ENCODE assay signal across 19 cellular contexts in the genomic region with DNA sequence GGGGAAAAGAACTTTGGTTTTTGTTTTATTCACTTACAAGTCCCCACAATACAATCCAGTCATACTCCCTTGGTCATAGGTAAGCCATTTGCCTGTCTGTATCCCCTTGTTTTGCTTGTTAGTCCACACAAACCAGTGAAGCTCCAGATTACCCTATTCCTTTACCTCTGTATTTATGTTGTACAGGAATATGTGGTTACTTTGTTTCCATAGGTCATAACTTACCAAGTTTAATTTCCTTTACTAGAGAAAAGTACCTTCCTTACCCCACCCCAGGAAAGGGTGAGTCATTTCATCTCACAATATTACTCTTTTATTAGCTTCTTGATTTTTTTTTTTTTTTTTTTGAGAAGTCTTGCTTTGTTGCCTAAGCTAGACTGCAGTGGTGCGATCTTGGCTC. TPM values are rescaled to one million over a fixed set of nuclear protein-coding genes. Genes with fewer than 3 reads are reported as not detected.
DNase-seq lines count a peak whose midpoint lies in the region; TF ChIP-seq lines count a peak whose summit lies in the region.
"Had no signal": no experiment of that assay in that cellular context is flagged by ENCODE, and none has a peak within 500 bp of the region (broad histone marks: within the 10 kb centered on the region; RNA-seq: fewer than 3 reads in every experiment).

No MANE protein-coding gene starts in this region.

- no peak for TF ChIP-seq CTCF in OCI-LY3 (IDR thresholded peaks at IDR 0.05; ENCODE audit: low read depth, low read length)
- TF ChIP-seq CTCF in osteocyte (IDR thresholded peaks at IDR 0.05), result no peak
- no peak for TF ChIP-seq CTCF in lower leg skin (IDR thresholded peaks at IDR 0.05)

- H3K27me3 Mint-ChIP-seq in activated CD4-positive, alpha-beta memory T cell treated with anti-CD3 and anti-CD28 coated beads, Interleukin-2, amount 10 ng/mL, durations not matched to agents 7 days and 5 days, result no peaks in the 10 kb centered on the region
- H3K27me3 Mint-ChIP-seq in activated CD4-positive, alpha-beta memory T cell treated with anti-CD3 and anti-CD28 coated beads for 36 hours, result no peaks in the 10 kb centered on the region
- no peaks in the 10 kb centered on the region for H3K27me3 Mint-ChIP-seq in osteocyte (ENCODE audit: unreplicated experiment)
- H3K27me3 Mint-ChIP-seq: memory B cell, type B pancreatic cell had no signal

- peaks cover 41% of the 10 kb centered on the region for H3K36me3 ChIP-seq in OCI-LY3 (replicated peaks; ENCODE audit: low read depth, low read length)

- H3K36me3 Mint-ChIP-seq in activated CD4-positive, alpha-beta memory T cell treated with anti-CD3 and anti-CD28 coated beads, Interleukin-2, amount 10 ng/mL, durations not matched to agents 7 days and 5 days (ENCODE audit: low read depth), result peaks cover 36% of the 10 kb centered on the region
- peaks cover 35% of the 10 kb centered on the region for H3K36me3 Mint-ChIP-seq in activated CD4-positive, alpha-beta memory T cell treated with anti-CD3 and anti-CD28 coated beads for 36 hours
- peaks cover 27% of the 10 kb centered on the region for H3K36me3 Mint-ChIP-seq in osteocyte (ENCODE audit: unreplicated experiment)

- peak overlapping the region; percentile 34 for H3K4me2 ChIP-seq in OCI-LY3 (ENCODE audit: low read length)

- no peak overlapping the region for H3K4me3 Mint-ChIP-seq in activated CD4-positive, alpha-beta memory T cell treated with anti-CD3 and anti-CD28 coated beads, Interleukin-2, amount 10 ng/mL, durations not matched to agents 7 days and 5 days
- H3K4me3 Mint-ChIP-seq in activated CD4-positive, alpha-beta memory T cell treated with anti-CD3 and anti-CD28 coated beads for 36 hours, result no peak overlapping the region
- no peak overlapping the region for H3K4me3 Mint-ChIP-seq in osteocyte (ENCODE audit: unreplicated experiment)
- H3K4me3 Mint-ChIP-seq: memory B cell, type B pancreatic cell, WTC11 had no signal

- H2AFZ ChIP-seq in OCI-LY3 (ENCODE audit: low read depth, low read length), result no peak overlapping the region

- peak overlapping the region; percentile 4 for H3K27ac Mint-ChIP-seq in activated CD4-positive, alpha-beta memory T cell treated with anti-CD3 and anti-CD28 coated beads, Interleukin-2, amount 10 ng/mL, durations not matched to agents 7 days and 5 days
- H3K27ac Mint-ChIP-seq in activated CD4-positive, alpha-beta memory T cell treated with anti-CD3 and anti-CD28 coated beads for 36 hours, result no peak overlapping the region
- H3K27ac Mint-ChIP-seq in osteocyte (ENCODE audit: unreplicated experiment), result peak overlapping the region; percentile 27
- H3K27ac Mint-ChIP-seq: memory B cell, type B pancreatic cell, WTC11 had no signal

- peaks cover 20% of the 10 kb centered on the region for H4K20me1 ChIP-seq in OCI-LY3 (ENCODE audit: insufficient read depth, low read length)

- TF ChIP-seq POLR2A in lower leg skin (IDR thresholded peaks at IDR 0.05), result no peak

- H3K79me2 ChIP-seq in OCI-LY3 (ENCODE audit: low read length), result peaks cover 17% of the 10 kb centered on the region; the same call in 1 of the 2 replicates

- WGBS in lower leg skin, 2 donors, result 57 to 89% methylated on average over 1 of the region's 1 CpG

- DNase-seq in activated CD4-positive, alpha-beta memory T cell treated with anti-CD3 and anti-CD28 coated beads, Interleukin-2, amount 10 ng/mL, durations not matched to agents 7 days and 5 days, result no peak
- DNase-seq in activated CD4-positive, alpha-beta memory T cell treated with anti-CD3 and anti-CD28 coated beads for 36 hours, result no peak
- DNase-seq in dermis blood vessel endothelial cell (peak; percentile 78), osteocyte (ENCODE audit: extremely low spot score, unreplicated experiment) (no peak), lower leg skin (ENCODE audit: low spot score in 2 of 2) (no peak), NCI-H524 (lab: John Stamatoyannopoulos, UW) (no peak), germinal center (ENCODE audit: low spot score) (no peak)
- DNase-seq: Caco-2; effector CD4-positive, alpha-beta T cell; foreskin melanocyte; GDM1; NCI-H187; NCI-H524 treated with DMSO at 0.1 percent for 48 hours; right lobe of liver; stimulated activated CD4-positive, alpha-beta T cell treated with anti-CD3 and anti-CD28 coated beads, Interleukin-4, amount 100 ng/mL, for 1 hour had no signal

- H3K4me3 ChIP-seq in OCI-LY3 (ENCODE audit: low read length), result no peak overlapping the region
- H3K4me3 ChIP-seq in lower leg skin (ENCODE audit: low read depth, poor library complexity, severe bottlenecking), result no peak overlapping the region
- H3K4me3 ChIP-seq: right lobe of liver had no signal

- CTCF ChIA-PET in activated CD4-positive, alpha-beta memory T cell treated with anti-CD3 and anti-CD28 coated beads, Interleukin-2, amount 10 ng/mL, durations not matched to agents 7 days and 5 days (lab: Charles Lee), result interaction anchor here (0.7 to 0.8 kb wide), 2 partner anchors 10 to 31 kb away, joined by 3 read pairs; no protein-coding TSS in a partner anchor
- CTCF ChIA-PET in activated CD4-positive, alpha-beta memory T cell treated with anti-CD3 and anti-CD28 coated beads for 36 hours (lab: Charles Lee), result no interaction called here

- H3K27ac ChIP-seq in OCI-LY3 (ENCODE audit: low read length), result peak overlapping the region; percentile 17
- H3K27ac ChIP-seq: right lobe of liver had no signal

- no peaks in the 10 kb centered on the region for H3K9me3 ChIP-seq in OCI-LY3 (ENCODE audit: insufficient read depth, low read length)
- H3K9me3 ChIP-seq: Caco-2, right lobe of liver had no signal

- no peak overlapping the region for H3K9ac ChIP-seq in OCI-LY3 (ENCODE audit: low read length)

- peaks cover 18% of the 10 kb centered on the region for H3K4me1 ChIP-seq in OCI-LY3 (ENCODE audit: low read length)
- H3K4me1 ChIP-seq: Caco-2 had no signal

- no peaks in the 10 kb centered on the region for H3K27me3 ChIP-seq in OCI-LY3 (ENCODE audit: low read depth, low read length)
- H3K27me3 ChIP-seq: right lobe of liver had no signal

- POLR2A ChIA-PET in activated CD4-positive, alpha-beta memory T cell treated with anti-CD3 and anti-CD28 coated beads, Interleukin-2, amount 10 ng/mL, durations not matched to agents 7 days and 5 days (lab: Charles Lee), result no interaction called here
- POLR2A ChIA-PET in activated CD4-positive, alpha-beta memory T cell treated with anti-CD3 and anti-CD28 coated beads for 36 hours (lab: Charles Lee), result interaction anchor here (0.6 kb wide), 1 partner anchor 28 kb away, joined by 3 read pairs; no protein-coding TSS in a partner anchor

- peaks cover 21% of the 10 kb centered on the region for H3K4me1 Mint-ChIP-seq in activated CD4-positive, alpha-beta memory T cell treated with anti-CD3 and anti-CD28 coated beads, Interleukin-2, amount 10 ng/mL, durations not matched to agents 7 days and 5 days
- peaks cover 18% of the 10 kb centered on the region for H3K4me1 Mint-ChIP-seq in activated CD4-positive, alpha-beta memory T cell treated with anti-CD3 and anti-CD28 coated beads for 36 hours (ENCODE audit: low read depth)
- peaks cover 6% of the 10 kb centered on the region for H3K4me1 Mint-ChIP-seq in osteocyte (ENCODE audit: unreplicated experiment)
- H3K4me1 Mint-ChIP-seq: memory B cell had no signal

- intact Hi-C loops in activated CD4-positive, alpha-beta memory T cell treated with anti-CD3 and anti-CD28 coated beads for 36 hours (cut with micrococcal nuclease), result loop anchor here (5.0 kb wide), 1 partner anchor 35 kb away; no protein-coding TSS in a partner anchor
- intact Hi-C loops in lower leg skin (cut with DNase I; ENCODE audit: low total_unique reads), result no loop called here

- H3K9me3 Mint-ChIP-seq in activated CD4-positive, alpha-beta memory T cell treated with anti-CD3 and anti-CD28 coated beads, Interleukin-2, amount 10 ng/mL, durations not matched to agents 7 days and 5 days, result no peaks in the 10 kb centered on the region
- no peaks in the 10 kb centered on the region for H3K9me3 Mint-ChIP-seq in activated CD4-positive, alpha-beta memory T cell treated with anti-CD3 and anti-CD28 coated beads for 36 hours
- no peaks in the 10 kb centered on the region for H3K9me3 Mint-ChIP-seq in osteocyte (ENCODE audit: unreplicated experiment)
- H3K9me3 Mint-ChIP-seq: memory B cell, type B pancreatic cell, WTC11 had no signal

RNA-seq across cellular contexts. Expression of gene GOLGA4, which starts 44.7 kb away (rescaled TPM):
- total RNA-seq in activated CD4-positive, alpha-beta memory T cell treated with anti-CD3 and anti-CD28 coated beads, Interleukin-2, amount 10 ng/mL, durations not matched to agents 7 days and 5 days, result 10 to 100 TPM; 37.7 to 38.4 TPM
- total RNA-seq in activated CD4-positive, alpha-beta memory T cell treated with anti-CD3 and anti-CD28 coated beads for 36 hours, result 10 to 100 TPM; 32.3 to 34.3 TPM
- total RNA-seq in dermis blood vessel endothelial cell (65.3 and 71.3 TPM in 2 replicates), osteocyte (55.9 and 62.8 TPM in 2 replicates), lower leg skin (100 to 1,000 TPM; 123 to 132 (median 125) TPM)
